8 cellular contexts compared by ENCODE assay signal in genomic region chr2:175282300-175282699, GRCh38.
DNase-seq lines count a peak whose midpoint lies in the region; ATAC-seq and TF ChIP-seq lines count a peak whose summit lies in the region.

No MANE protein-coding gene starts in this region.

- H3K27ac ChIP-seq in breast epithelium (no peak overlapping the region), colonic mucosa (no peak overlapping the region)

- no peaks in the 10 kb centered on the region for H3K36me3 ChIP-seq in breast epithelium
- no peaks in the 10 kb centered on the region for H3K36me3 ChIP-seq in colonic mucosa
- no peaks in the 10 kb centered on the region for H3K36me3 ChIP-seq in mucosa of descending colon (ENCODE audit: low read depth)

- H3K4me3 Mint-ChIP-seq in MCF 10A (ENCODE audit: unreplicated experiment): no peak overlapping the region
- no peak overlapping the region for H3K4me3 Mint-ChIP-seq in stimulated activated memory B cell treated with anti-CD40 and anti-IgM and Interleukin-4, amounts not matched to agents 10 μg/mL and 1 μg/mL and 100 μg/mL, for 72 hours

- peak; percentile 46 for TF ChIP-seq CTCF in MCF 10A (IDR thresholded peaks at IDR 0.05; ENCODE audit: unreplicated experiment)
- TF ChIP-seq CTCF in breast epithelium (IDR thresholded peaks at IDR 0.05): peak in 1 of 3 donors; percentile 44
- TF ChIP-seq CTCF in colonic mucosa (IDR thresholded peaks at IDR 0.05): peak; percentile 39
- no peak for TF ChIP-seq CTCF in mucosa of descending colon (IDR thresholded peaks at IDR 0.05)

- BruUV-seq in MCF 10A (replicated peaks; lab: Mats Ljungman, UMichigan): no TSS peak

- H3K27ac Mint-ChIP-seq in MCF 10A (ENCODE audit: low read depth, unreplicated experiment): no peak overlapping the region
- H3K27ac Mint-ChIP-seq in stimulated activated memory B cell treated with anti-CD40 and anti-IgM and Interleukin-4, amounts not matched to agents 10 μg/mL and 1 μg/mL and 100 μg/mL, for 72 hours: no peak overlapping the region

- peaks cover 64% of the 10 kb centered on the region for H3K27me3 Mint-ChIP-seq in MCF 10A (ENCODE audit: insufficient read depth, unreplicated experiment)
- no peaks in the 10 kb centered on the region for H3K27me3 Mint-ChIP-seq in stimulated activated memory B cell treated with anti-CD40 and anti-IgM and Interleukin-4, amounts not matched to agents 10 μg/mL and 1 μg/mL and 100 μg/mL, for 72 hours

- H3K4me3 ChIP-seq in breast epithelium (no peak overlapping the region), colonic mucosa (no peak overlapping the region), mucosa of descending colon (no peak overlapping the region)

- POLR2A ChIA-PET in MCF 10A (lab: Yijun Ruan, JAX): interaction anchor here (0.7 to 1.5 kb wide), 2 partner anchors 8 to 118 kb away, joined by 3 read pairs; no protein-coding TSS in a partner anchor

- H3K36me3 Mint-ChIP-seq in MCF 10A (ENCODE audit: insufficient read depth, unreplicated experiment): no peaks in the 10 kb centered on the region
- H3K36me3 Mint-ChIP-seq in stimulated activated memory B cell treated with anti-CD40 and anti-IgM and Interleukin-4, amounts not matched to agents 10 μg/mL and 1 μg/mL and 100 μg/mL, for 72 hours: no peaks in the 10 kb centered on the region

- H3K9me3 ChIP-seq in breast epithelium: no peaks in the 10 kb centered on the region
- no peaks in the 10 kb centered on the region for H3K9me3 ChIP-seq in colonic mucosa
- H3K9me3 ChIP-seq in mucosa of descending colon: no peaks in the 10 kb centered on the region

- intact Hi-C loops in MCF 10A (cut with micrococcal nuclease) (loop anchor here (1.0 to 2.0 kb wide), 6 partner anchors 31 to 581 kb away; no protein-coding TSS in a partner anchor), breast epithelium (cut with DNase I; ENCODE audit: low total_unique reads) (loop anchor here (5.0 kb wide), 1 partner anchor 1755 kb away; no protein-coding TSS in a partner anchor), colonic mucosa (cut with DNase I) (loop anchor here (5.0 kb wide), 2 partner anchors 170 to 245 kb away; no protein-coding TSS in a partner anchor), mucosa of descending colon (cut with DNase I, micrococcal nuclease) (no loop called here)

- no peaks in the 10 kb centered on the region for H3K27me3 ChIP-seq in breast epithelium
- H3K27me3 ChIP-seq in colonic mucosa: no peaks in the 10 kb centered on the region

- DNase-seq in MCF 10A (ENCODE audit: unreplicated experiment) (peak; percentile 47), breast epithelium (ENCODE audit: low spot score in 2 of 2) (no peak), NCI-H69 (lab: John Stamatoyannopoulos, UW) (peak; percentile 86), colonic mucosa (no peak), mucosa of descending colon (no peak)

- no peaks in the 10 kb centered on the region for H3K9me3 Mint-ChIP-seq in MCF 10A (ENCODE audit: unreplicated experiment)
- H3K9me3 Mint-ChIP-seq in stimulated activated memory B cell treated with anti-CD40 and anti-IgM and Interleukin-4, amounts not matched to agents 10 μg/mL and 1 μg/mL and 100 μg/mL, for 72 hours: no peaks in the 10 kb centered on the region

- CTCF ChIA-PET in MCF 10A (lab: Yijun Ruan, JAX): interaction anchor here (0.6 to 6.3 kb wide), 20 partner anchors 9 to 1249 kb away, joined by 3 to 64 read pairs (median 4); no protein-coding TSS in a partner anchor

- H3K4me1 ChIP-seq in breast epithelium (no peaks in the 10 kb centered on the region), colonic mucosa (no peaks in the 10 kb centered on the region), mucosa of descending colon (ENCODE audit: low read depth) (no peaks in the 10 kb centered on the region)

- no peaks in the 10 kb centered on the region for H3K4me1 Mint-ChIP-seq in MCF 10A (ENCODE audit: insufficient read depth, unreplicated experiment)
- H3K4me1 Mint-ChIP-seq in stimulated activated memory B cell treated with anti-CD40 and anti-IgM and Interleukin-4, amounts not matched to agents 10 μg/mL and 1 μg/mL and 100 μg/mL, for 72 hours: no peaks in the 10 kb centered on the region

- peak; percentile 62 for ATAC-seq in HG03469 (IDR thresholded peaks at IDR 0.05; ENCODE audit: unreplicated experiment)
- ATAC-seq in mucosa of descending colon: peak; percentile 73
- no peak for ATAC-seq in stimulated activated memory B cell treated with anti-CD40 and anti-IgM and Interleukin-4, amounts not matched to agents 10 μg/mL and 1 μg/mL and 100 μg/mL, for 72 hours
- no peak for ATAC-seq in HG03025 (IDR thresholded peaks at IDR 0.05; ENCODE audit: low FRiP score, unreplicated experiment)

- no peak overlapping the region for H3K9ac ChIP-seq in colonic mucosa (ENCODE audit: low read depth in 2 of 2, low read length in 2 of 2)

- no peak for TF ChIP-seq POLR2A in breast epithelium (IDR thresholded peaks at IDR 0.05)

Comparison
In these comparisons a context has a peak if more than half of its experiments do, and no peak if none do; other contexts are left out.
1. DNase-seq: peak in MCF 10A (single experiment) and NCI-H69 (single experiment); none in breast epithelium (0 of 2), colonic mucosa (single experiment) and mucosa of descending colon (0 of 3).
2. ATAC-seq: peak in HG03469 (single experiment) and mucosa of descending colon (single experiment); none in stimulated activated memory B cell treated with anti-CD40 and anti-IgM and Interleukin-4, amounts not matched to agents 10 μg/mL and 1 μg/mL and 100 μg/mL, for 72 hours (single experiment) and HG03025 (single experiment).
3. intact Hi-C loops: an anchor here in MCF 10A (1.0 to 2.0 kb wide), breast epithelium (5.0 kb wide) and colonic mucosa (5.0 kb wide); none called in mucosa of descending colon.